Comparison of ENCODE assay signal across 11 cellular contexts in genomic region chrX:130083656-130084382, GRCh38. TPM values are rescaled to one million over a fixed set of nuclear protein-coding genes. Genes with fewer than 3 reads are reported as not detected.
DNase-seq lines count a peak whose midpoint lies in the region; ATAC-seq, FAIRE-seq and TF ChIP-seq lines count a peak whose summit lies in the region.
"Had no signal": no experiment of that assay in that cellular context is flagged by ENCODE, and none has a peak within 500 bp of the region (broad histone marks: within the 10 kb centered on the region; RNA-seq: fewer than 3 reads in every experiment).

No MANE protein-coding gene starts in this region.

- no peak for DNase-seq in activated naive CD4-positive, alpha-beta T cell (lab: John Stamatoyannopoulos, UW)
- no peak for DNase-seq in vagina (ENCODE audit: extremely low spot score in 2 of 2)
- DNase-seq in iPS-NIHi7 (ENCODE audit: extremely low spot score), result no peak
- DNase-seq in frontal cortex (ENCODE audit: low spot score in 2 of 2), result no peak
- no peak for DNase-seq in OCI-M2 (lab: John Stamatoyannopoulos, UW; ENCODE audit: unreplicated experiment)

- no peaks in the 10 kb centered on the region for H3K9me3 ChIP-seq in vagina

- peak; percentile 28 for ATAC-seq in HG03469 (IDR thresholded peaks at IDR 0.05; ENCODE audit: unreplicated experiment)
- no peak for ATAC-seq in activated T-helper 17 cell treated with anti-CD3 and anti-CD28 coated beads, Interleukin-2, amount 50 U/mL, for 72 hours (replicated peaks)

- H3K4me1 ChIP-seq in vagina, result peaks cover 47% of the 10 kb centered on the region

- no peaks in the 10 kb centered on the region for H3K9me3 Mint-ChIP-seq in activated naive CD4-positive, alpha-beta T cell treated with anti-CD3 and anti-CD28 coated beads, Interleukin-2, amount 50 U/mL, for 24 hours
- H3K9me3 Mint-ChIP-seq in activated T-helper 17 cell treated with anti-CD3 and anti-CD28 coated beads, Interleukin-2, amount 50 U/mL, for 72 hours, result no peaks in the 10 kb centered on the region

- peak overlapping the region; percentile 91 for H3K27ac Mint-ChIP-seq in activated naive CD4-positive, alpha-beta T cell treated with anti-CD3 and anti-CD28 coated beads, Interleukin-2, amount 50 U/mL, for 24 hours
- peak overlapping the region; percentile 56 for H3K27ac Mint-ChIP-seq in activated T-helper 17 cell treated with anti-CD3 and anti-CD28 coated beads, Interleukin-2, amount 50 U/mL, for 72 hours

- peak overlapping the region; percentile 84 for H3K4me3 Mint-ChIP-seq in activated naive CD4-positive, alpha-beta T cell treated with anti-CD3 and anti-CD28 coated beads, Interleukin-2, amount 50 U/mL, for 24 hours
- peak overlapping the region; percentile 74 for H3K4me3 Mint-ChIP-seq in activated T-helper 17 cell treated with anti-CD3 and anti-CD28 coated beads, Interleukin-2, amount 50 U/mL, for 72 hours

- no peak for TF ChIP-seq CTCF in vagina (IDR thresholded peaks at IDR 0.05)

- H3K36me3 Mint-ChIP-seq in activated naive CD4-positive, alpha-beta T cell treated with anti-CD3 and anti-CD28 coated beads, Interleukin-2, amount 50 U/mL, for 24 hours, result no peaks in the 10 kb centered on the region
- peaks cover 18% of the 10 kb centered on the region for H3K36me3 Mint-ChIP-seq in activated T-helper 17 cell treated with anti-CD3 and anti-CD28 coated beads, Interleukin-2, amount 50 U/mL, for 72 hours (ENCODE audit: low read depth)

- no peak overlapping the region for H3K4me3 ChIP-seq in vagina

- intact Hi-C loops in vagina (cut with DNase I), result loop anchor here (5.0 kb wide), 1 partner anchor 108 kb away; no protein-coding TSS in a partner anchor

- H3K27ac ChIP-seq in vagina, result peak overlapping the region; percentile 76
- H3K27ac ChIP-seq: C4-2B had no signal

- no peaks in the 10 kb centered on the region for H3K36me3 ChIP-seq in vagina

- H3K4me1 Mint-ChIP-seq in activated naive CD4-positive, alpha-beta T cell treated with anti-CD3 and anti-CD28 coated beads, Interleukin-2, amount 50 U/mL, for 24 hours, result peaks cover 66% of the 10 kb centered on the region
- peaks cover 27% of the 10 kb centered on the region for H3K4me1 Mint-ChIP-seq in activated T-helper 17 cell treated with anti-CD3 and anti-CD28 coated beads, Interleukin-2, amount 50 U/mL, for 72 hours

- TF ChIP-seq POLR2A in vagina (IDR thresholded peaks at IDR 0.05), result no peak

- no peak for FAIRE-seq in frontal cortex (lab: Jason Lieb, UNC)
- FAIRE-seq: endometrium, TTC549 had no signal

- H3K27me3 ChIP-seq in vagina, result no peaks in the 10 kb centered on the region

- H3K27me3 Mint-ChIP-seq in activated naive CD4-positive, alpha-beta T cell treated with anti-CD3 and anti-CD28 coated beads, Interleukin-2, amount 50 U/mL, for 24 hours, result no peaks in the 10 kb centered on the region
- no peaks in the 10 kb centered on the region for H3K27me3 Mint-ChIP-seq in activated T-helper 17 cell treated with anti-CD3 and anti-CD28 coated beads, Interleukin-2, amount 50 U/mL, for 72 hours

RNA-seq across cellular contexts. Expression of gene ELF4, which starts 26.5 kb away (rescaled TPM):
- total RNA-seq in activated T-helper 17 cell treated with anti-CD3 and anti-CD28 coated beads, Interleukin-2, amount 50 U/mL, for 72 hours, result 10 to 100 TPM; 23.5 to 25.6 TPM
- total RNA-seq in vagina (14.7 TPM), frontal cortex (0.41 TPM)

Comparison
In these comparisons a context has a peak if more than half of its experiments do, and no peak if none do; other contexts are left out.
1. RNA of gene ELF4, which starts 26.5 kb away (total RNA-seq): 23.5 to 25.6 TPM in activated T-helper 17 cell treated with anti-CD3 and anti-CD28 coated beads, Interleukin-2, amount 50 U/mL, for 72 hours and 14.7 TPM in vagina (single experiment); 0.41 TPM in frontal cortex (single experiment); every median in the first group is over 10 times any median in the second.